In the genomic region with DNA sequence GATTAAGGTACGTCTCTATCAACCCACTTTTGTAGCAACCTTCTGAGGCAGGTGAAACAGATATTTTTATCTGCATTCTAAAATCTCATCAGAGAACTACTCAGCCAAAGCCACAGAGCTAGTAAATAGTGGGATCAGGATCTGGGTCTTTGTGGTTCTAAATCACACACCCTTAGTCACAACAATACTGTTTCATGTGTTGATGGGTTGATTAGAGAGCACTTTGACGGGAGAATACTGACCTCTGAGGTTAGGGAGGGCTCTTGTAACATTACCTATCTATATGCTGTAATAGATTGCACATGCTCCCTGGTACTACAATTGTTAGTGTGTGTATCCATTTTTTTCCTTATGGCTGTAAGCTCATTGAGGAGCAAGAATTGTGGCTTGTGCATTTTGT, we compare ENCODE assay signal across 2 cellular contexts.
TF ChIP-seq lines count a peak whose summit lies in the region.

No MANE protein-coding gene starts in this region.

TF ChIP-seq in SK-N-SH, 30 proteins besides CTCF, POLR2A, EP300 and RAD21:
- TF ChIP-seq MXI1 (IDR thresholded peaks at IDR 0.05; ENCODE audit: low read depth, low read length), result no peak
- no peak for TF ChIP-seq RFX5 (IDR thresholded peaks at IDR 0.05; ENCODE audit: low read length)
- TF ChIP-seq FOXM1 (IDR thresholded peaks at IDR 0.05; ENCODE audit: low read depth), result no peak
- no peak for TF ChIP-seq GABPA (IDR thresholded peaks at IDR 0.05; ENCODE audit: low read depth)
- no peak for TF ChIP-seq TAF1 (IDR thresholded peaks at IDR 0.05; ENCODE audit: borderline replicate concordance, low read depth, low read length)
- TF ChIP-seq, protein P1, sequence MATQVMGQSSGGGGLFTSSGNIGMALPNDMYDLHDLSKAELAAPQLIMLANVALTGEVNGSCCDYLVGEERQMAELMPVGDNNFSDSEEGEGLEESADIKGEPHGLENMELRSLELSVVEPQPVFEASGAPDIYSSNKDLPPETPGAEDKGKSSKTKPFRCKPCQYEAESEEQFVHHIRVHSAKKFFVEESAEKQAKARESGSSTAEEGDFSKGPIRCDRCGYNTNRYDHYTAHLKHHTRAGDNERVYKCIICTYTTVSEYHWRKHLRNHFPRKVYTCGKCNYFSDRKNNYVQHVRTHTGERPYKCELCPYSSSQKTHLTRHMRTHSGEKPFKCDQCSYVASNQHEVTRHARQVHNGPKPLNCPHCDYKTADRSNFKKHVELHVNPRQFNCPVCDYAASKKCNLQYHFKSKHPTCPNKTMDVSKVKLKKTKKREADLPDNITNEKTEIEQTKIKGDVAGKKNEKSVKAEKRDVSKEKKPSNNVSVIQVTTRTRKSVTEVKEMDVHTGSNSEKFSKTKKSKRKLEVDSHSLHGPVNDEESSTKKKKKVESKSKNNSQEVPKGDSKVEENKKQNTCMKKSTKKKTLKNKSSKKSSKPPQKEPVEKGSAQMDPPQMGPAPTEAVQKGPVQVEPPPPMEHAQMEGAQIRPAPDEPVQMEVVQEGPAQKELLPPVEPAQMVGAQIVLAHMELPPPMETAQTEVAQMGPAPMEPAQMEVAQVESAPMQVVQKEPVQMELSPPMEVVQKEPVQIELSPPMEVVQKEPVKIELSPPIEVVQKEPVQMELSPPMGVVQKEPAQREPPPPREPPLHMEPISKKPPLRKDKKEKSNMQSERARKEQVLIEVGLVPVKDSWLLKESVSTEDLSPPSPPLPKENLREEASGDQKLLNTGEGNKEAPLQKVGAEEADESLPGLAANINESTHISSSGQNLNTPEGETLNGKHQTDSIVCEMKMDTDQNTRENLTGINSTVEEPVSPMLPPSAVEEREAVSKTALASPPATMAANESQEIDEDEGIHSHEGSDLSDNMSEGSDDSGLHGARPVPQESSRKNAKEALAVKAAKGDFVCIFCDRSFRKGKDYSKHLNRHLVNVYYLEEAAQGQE (IDR thresholded peaks at IDR 0.05; ENCODE audit: low read depth, low read length), result no peak
- TF ChIP-seq TCF12 (IDR thresholded peaks at IDR 0.05), result no peak
- TF ChIP-seq RXRA (IDR thresholded peaks at IDR 0.05; ENCODE audit: borderline replicate concordance, low read depth), result no peak
- TF ChIP-seq EZH2phosphoT487 (IDR thresholded peaks at IDR 0.05; ENCODE audit: borderline replicate concordance, low read depth), result no peak
- no peak for TF ChIP-seq SIN3A (IDR thresholded peaks at IDR 0.05; ENCODE audit: borderline replicate concordance, low read depth, low read length)
- TF ChIP-seq, protein P2, sequence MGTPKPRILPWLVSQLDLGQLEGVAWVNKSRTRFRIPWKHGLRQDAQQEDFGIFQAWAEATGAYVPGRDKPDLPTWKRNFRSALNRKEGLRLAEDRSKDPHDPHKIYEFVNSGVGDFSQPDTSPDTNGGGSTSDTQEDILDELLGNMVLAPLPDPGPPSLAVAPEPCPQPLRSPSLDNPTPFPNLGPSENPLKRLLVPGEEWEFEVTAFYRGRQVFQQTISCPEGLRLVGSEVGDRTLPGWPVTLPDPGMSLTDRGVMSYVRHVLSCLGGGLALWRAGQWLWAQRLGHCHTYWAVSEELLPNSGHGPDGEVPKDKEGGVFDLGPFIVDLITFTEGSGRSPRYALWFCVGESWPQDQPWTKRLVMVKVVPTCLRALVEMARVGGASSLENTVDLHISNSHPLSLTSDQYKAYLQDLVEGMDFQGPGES (IDR thresholded peaks at IDR 0.05; ENCODE audit: low read depth, low read length), result no peak
TF ChIP-seq in SK-N-SH: peak in this region for 0.

TF ChIP-seq in SK-N-SH treated with all-trans-retinoic acid at 6 μM for 48 hours, 23 proteins besides CTCF, POLR2A, EP300 and RAD21:
- TF ChIP-seq ARNTL (CRISPR knock-in tag; IDR thresholded peaks at IDR 0.05; ENCODE audit: borderline replicate concordance, low read depth) (no peak), ZNF8 (CRISPR knock-in tag; IDR thresholded peaks at IDR 0.05) (no peak), GLIS3 (CRISPR knock-in tag; IDR thresholded peaks at IDR 0.05) (no peak), ZFP30 (CRISPR knock-in tag; IDR thresholded peaks at IDR 0.05) (no peak), CSDC2 (CRISPR knock-in tag; IDR thresholded peaks at IDR 0.05) (no peak), TCF4 (CRISPR knock-in tag; IDR thresholded peaks at IDR 0.05; ENCODE audit: borderline replicate concordance) (no peak), RARB (CRISPR knock-in tag; IDR thresholded peaks at IDR 0.05) (no peak), PPARA (CRISPR knock-in tag; IDR thresholded peaks at IDR 0.05; ENCODE audit: borderline replicate concordance) (no peak), BACH2 (CRISPR knock-in tag; IDR thresholded peaks at IDR 0.05; ENCODE audit: borderline replicate concordance) (no peak), OSR1 (CRISPR knock-in tag; IDR thresholded peaks at IDR 0.05) (no peak), SNAI2 (CRISPR knock-in tag; IDR thresholded peaks at IDR 0.05) (no peak), ZNF70 (CRISPR knock-in tag; IDR thresholded peaks at IDR 0.05) (no peak), ZNF565 (CRISPR knock-in tag; conservative IDR thresholded peaks at IDR 0.05; ENCODE audit: low read depth) (no peak), ESRRG (CRISPR knock-in tag; IDR thresholded peaks at IDR 0.05) (no peak), TOX (CRISPR knock-in tag; IDR thresholded peaks at IDR 0.05; ENCODE audit: borderline replicate concordance) (no peak)
- TF ChIP-seq, protein P3, sequence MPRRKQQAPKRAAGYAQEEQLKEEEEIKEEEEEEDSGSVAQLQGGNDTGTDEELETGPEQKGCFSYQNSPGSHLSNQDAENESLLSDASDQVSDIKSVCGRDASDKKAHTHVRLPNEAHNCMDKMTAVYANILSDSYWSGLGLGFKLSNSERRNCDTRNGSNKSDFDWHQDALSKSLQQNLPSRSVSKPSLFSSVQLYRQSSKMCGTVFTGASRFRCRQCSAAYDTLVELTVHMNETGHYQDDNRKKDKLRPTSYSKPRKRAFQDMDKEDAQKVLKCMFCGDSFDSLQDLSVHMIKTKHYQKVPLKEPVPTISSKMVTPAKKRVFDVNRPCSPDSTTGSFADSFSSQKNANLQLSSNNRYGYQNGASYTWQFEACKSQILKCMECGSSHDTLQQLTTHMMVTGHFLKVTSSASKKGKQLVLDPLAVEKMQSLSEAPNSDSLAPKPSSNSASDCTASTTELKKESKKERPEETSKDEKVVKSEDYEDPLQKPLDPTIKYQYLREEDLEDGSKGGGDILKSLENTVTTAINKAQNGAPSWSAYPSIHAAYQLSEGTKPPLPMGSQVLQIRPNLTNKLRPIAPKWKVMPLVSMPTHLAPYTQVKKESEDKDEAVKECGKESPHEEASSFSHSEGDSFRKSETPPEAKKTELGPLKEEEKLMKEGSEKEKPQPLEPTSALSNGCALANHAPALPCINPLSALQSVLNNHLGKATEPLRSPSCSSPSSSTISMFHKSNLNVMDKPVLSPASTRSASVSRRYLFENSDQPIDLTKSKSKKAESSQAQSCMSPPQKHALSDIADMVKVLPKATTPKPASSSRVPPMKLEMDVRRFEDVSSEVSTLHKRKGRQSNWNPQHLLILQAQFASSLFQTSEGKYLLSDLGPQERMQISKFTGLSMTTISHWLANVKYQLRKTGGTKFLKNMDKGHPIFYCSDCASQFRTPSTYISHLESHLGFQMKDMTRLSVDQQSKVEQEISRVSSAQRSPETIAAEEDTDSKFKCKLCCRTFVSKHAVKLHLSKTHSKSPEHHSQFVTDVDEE (CRISPR knock-in tag; IDR thresholded peaks at IDR 0.05), result no peak
- TF ChIP-seq, protein P4, sequence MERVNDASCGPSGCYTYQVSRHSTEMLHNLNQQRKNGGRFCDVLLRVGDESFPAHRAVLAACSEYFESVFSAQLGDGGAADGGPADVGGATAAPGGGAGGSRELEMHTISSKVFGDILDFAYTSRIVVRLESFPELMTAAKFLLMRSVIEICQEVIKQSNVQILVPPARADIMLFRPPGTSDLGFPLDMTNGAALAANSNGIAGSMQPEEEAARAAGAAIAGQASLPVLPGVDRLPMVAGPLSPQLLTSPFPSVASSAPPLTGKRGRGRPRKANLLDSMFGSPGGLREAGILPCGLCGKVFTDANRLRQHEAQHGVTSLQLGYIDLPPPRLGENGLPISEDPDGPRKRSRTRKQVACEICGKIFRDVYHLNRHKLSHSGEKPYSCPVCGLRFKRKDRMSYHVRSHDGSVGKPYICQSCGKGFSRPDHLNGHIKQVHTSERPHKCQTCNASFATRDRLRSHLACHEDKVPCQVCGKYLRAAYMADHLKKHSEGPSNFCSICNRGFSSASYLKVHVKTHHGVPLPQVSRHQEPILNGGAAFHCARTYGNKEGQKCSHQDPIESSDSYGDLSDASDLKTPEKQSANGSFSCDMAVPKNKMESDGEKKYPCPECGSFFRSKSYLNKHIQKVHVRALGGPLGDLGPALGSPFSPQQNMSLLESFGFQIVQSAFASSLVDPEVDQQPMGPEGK (CRISPR knock-in tag; IDR thresholded peaks at IDR 0.05; ENCODE audit: borderline replicate concordance), result no peak
- TF ChIP-seq, protein P5, sequence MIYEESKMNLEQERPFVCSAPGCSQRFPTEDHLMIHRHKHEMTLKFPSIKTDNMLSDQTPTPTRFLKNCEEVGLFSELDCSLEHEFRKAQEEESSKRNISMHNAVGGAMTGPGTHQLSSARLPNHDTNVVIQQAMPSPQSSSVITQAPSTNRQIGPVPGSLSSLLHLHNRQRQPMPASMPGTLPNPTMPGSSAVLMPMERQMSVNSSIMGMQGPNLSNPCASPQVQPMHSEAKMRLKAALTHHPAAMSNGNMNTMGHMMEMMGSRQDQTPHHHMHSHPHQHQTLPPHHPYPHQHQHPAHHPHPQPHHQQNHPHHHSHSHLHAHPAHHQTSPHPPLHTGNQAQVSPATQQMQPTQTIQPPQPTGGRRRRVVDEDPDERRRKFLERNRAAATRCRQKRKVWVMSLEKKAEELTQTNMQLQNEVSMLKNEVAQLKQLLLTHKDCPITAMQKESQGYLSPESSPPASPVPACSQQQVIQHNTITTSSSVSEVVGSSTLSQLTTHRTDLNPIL (CRISPR knock-in tag; IDR thresholded peaks at IDR 0.05; ENCODE audit: low read depth), result no peak
